Comparison of ENCODE assay signal across 1 cellular context in genomic region chr18:22020127-22020866, GRCh38.
TF ChIP-seq lines count a peak whose summit lies in the region.

No MANE protein-coding gene starts in this region.

TF ChIP-seq in HepG2, 621 proteins besides CTCF, POLR2A, EP300 and RAD21 (continued from another document and continues in another):
- TF ChIP-seq HNF1B (CRISPR knock-in tag; IDR thresholded peaks at IDR 0.05) = peak; percentile 76
- TF ChIP-seq PRDM15 (CRISPR knock-in tag; IDR thresholded peaks at IDR 0.05) = no peak
- 0 out of 2 replicates have a peak, but pooled peaks have one; percentile 13 for TF ChIP-seq FOXP4 (CRISPR knock-in tag; IDR thresholded peaks at IDR 0.05)
- TF ChIP-seq ZFP90 (CRISPR knock-in tag; IDR thresholded peaks at IDR 0.05; ENCODE audit: borderline replicate concordance) = 0 out of 2 replicates have a peak, but pooled peaks have one; percentile 76
- TF ChIP-seq RXRA (CRISPR knock-in tag; IDR thresholded peaks at IDR 0.05) = peak; percentile 93
- peak; percentile 91 for TF ChIP-seq RARA (CRISPR knock-in tag; IDR thresholded peaks at IDR 0.05)
- TF ChIP-seq RBM22 (optimal IDR thresholded peaks at IDR 0.05; ENCODE audit: low read length) = no peak
- TF ChIP-seq ZNF713 (CRISPR knock-in tag; IDR thresholded peaks at IDR 0.05) = no peak
- TF ChIP-seq ZFP36L1 (CRISPR knock-in tag; IDR thresholded peaks at IDR 0.05) = no peak
- no peak for TF ChIP-seq PCBP1 (IDR thresholded peaks at IDR 0.05; ENCODE audit: borderline replicate concordance, low read depth, low read length)
- TF ChIP-seq ZNF138 (CRISPR knock-in tag; IDR thresholded peaks at IDR 0.05; ENCODE audit: low read depth) = peak; percentile 72; the same call in 1 of the 2 replicates
- TF ChIP-seq ZNF574 (CRISPR knock-in tag; IDR thresholded peaks at IDR 0.05) = peak; percentile 55
- TF ChIP-seq ZNF101 (CRISPR knock-in tag; IDR thresholded peaks at IDR 0.05; ENCODE audit: borderline replicate concordance, low read depth) = no peak
- 0 out of 2 replicates have a peak, but pooled peaks have one; percentile 13 for TF ChIP-seq ZNF770 (CRISPR knock-in tag; IDR thresholded peaks at IDR 0.05)
- TF ChIP-seq RBFOX2 (IDR thresholded peaks at IDR 0.05; ENCODE audit: low read depth, low read length) = no peak
- TF ChIP-seq MLX (CRISPR knock-in tag; IDR thresholded peaks at IDR 0.05) = no peak
- TF ChIP-seq ZNF354B (CRISPR knock-in tag; IDR thresholded peaks at IDR 0.05) = no peak
- TF ChIP-seq ZNF407 (CRISPR knock-in tag; IDR thresholded peaks at IDR 0.05; ENCODE audit: not compliant biosample characterization) = no peak
- TF ChIP-seq KDM2A (CRISPR knock-in tag; IDR thresholded peaks at IDR 0.05; ENCODE audit: borderline replicate concordance, low read depth) = peak; percentile 32; the same call in 1 of the 2 replicates
- no peak for TF ChIP-seq ZNF558 (CRISPR knock-in tag; IDR thresholded peaks at IDR 0.05; ENCODE audit: borderline replicate concordance)
- TF ChIP-seq ZNF326 (CRISPR knock-in tag; IDR thresholded peaks at IDR 0.05; ENCODE audit: borderline replicate concordance) = no peak
- TF ChIP-seq HMG20A (CRISPR knock-in tag; IDR thresholded peaks at IDR 0.05; ENCODE audit: borderline replicate concordance) = 0 out of 2 replicates have a peak, but pooled peaks have one; percentile 12
- TF ChIP-seq HBP1 (CRISPR knock-in tag; IDR thresholded peaks at IDR 0.05; ENCODE audit: low read depth) = no peak
- TF ChIP-seq SALL1 (CRISPR knock-in tag; IDR thresholded peaks at IDR 0.05) = peak; percentile 14; the same call in 1 of the 2 replicates
- TF ChIP-seq SP2 (CRISPR knock-in tag; IDR thresholded peaks at IDR 0.05) = no peak
- TF ChIP-seq TCF7 (IDR thresholded peaks at IDR 0.05; ENCODE audit: low read depth) = peak; percentile 71; the same call in 1 of the 2 replicates
- no peak; the same call in 1 of the 2 replicates for TF ChIP-seq NR2F2 (IDR thresholded peaks at IDR 0.05; ENCODE audit: borderline replicate concordance, low read depth)
- TF ChIP-seq ADNP (CRISPR knock-in tag; IDR thresholded peaks at IDR 0.05) = no peak
- TF ChIP-seq MXD1 (CRISPR knock-in tag; IDR thresholded peaks at IDR 0.05) = no peak
- TF ChIP-seq KMT2B (CRISPR knock-in tag; IDR thresholded peaks at IDR 0.05) = no peak
- TF ChIP-seq ZNF543 (CRISPR knock-in tag; IDR thresholded peaks at IDR 0.05) = no peak
- peak; percentile 59 for TF ChIP-seq GATAD2A (CRISPR knock-in tag; IDR thresholded peaks at IDR 0.05)
